1 cellular context compared by ENCODE assay signal in the genomic region with DNA sequence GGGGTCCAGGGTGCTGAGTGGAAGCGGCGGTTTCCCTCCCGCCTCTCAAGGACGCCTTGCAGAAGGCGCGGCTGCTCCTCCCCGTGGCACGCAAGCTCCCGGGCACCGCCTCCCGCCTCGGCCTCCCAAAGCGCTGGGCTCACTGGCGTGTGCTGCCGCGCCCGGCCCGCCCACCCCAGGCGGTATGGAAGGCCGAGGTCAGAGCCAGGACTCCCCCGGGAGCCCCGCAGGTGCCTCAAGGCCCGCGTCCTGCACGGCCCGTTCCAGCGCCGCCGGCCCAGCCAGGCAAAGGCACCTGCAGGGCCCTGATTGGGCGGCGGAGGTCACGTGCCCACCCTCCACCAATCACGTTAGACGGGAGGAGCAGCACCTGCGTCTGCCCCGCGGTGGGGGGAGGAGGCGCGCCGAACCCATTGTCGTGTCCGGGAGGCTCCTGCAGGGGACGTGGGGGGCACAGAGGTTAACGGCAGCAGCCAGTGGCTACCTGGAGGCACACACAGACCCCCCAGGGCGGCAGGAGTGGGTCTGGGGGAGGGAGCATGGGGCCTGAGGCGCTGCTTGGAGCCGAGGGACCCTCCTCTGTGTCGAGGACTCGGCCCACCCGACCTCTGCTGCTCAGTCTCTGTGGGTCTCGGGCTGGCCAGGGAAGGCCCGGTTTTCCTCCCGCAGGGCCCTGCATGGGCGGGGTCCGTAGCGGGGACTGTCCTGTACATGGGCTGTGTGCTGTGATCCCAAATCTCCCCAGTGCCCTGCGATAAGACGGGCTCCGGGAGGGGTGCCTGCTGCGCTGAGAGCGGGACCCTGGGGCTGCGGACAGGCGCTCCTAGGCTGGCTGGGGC.
TF ChIP-seq lines count a peak whose summit lies in the region.

No MANE protein-coding gene starts in this region.

TF ChIP-seq in K562, 482 proteins besides CTCF, POLR2A, EP300 and RAD21 (continued from another document and continues in another):
- TF ChIP-seq, protein P1, sequence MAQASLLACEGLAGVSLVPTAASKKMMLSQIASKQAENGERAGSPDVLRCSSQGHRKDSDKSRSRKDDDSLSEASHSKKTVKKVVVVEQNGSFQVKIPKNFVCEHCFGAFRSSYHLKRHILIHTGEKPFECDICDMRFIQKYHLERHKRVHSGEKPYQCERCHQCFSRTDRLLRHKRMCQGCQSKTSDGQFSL (CRISPR knock-in tag; IDR thresholded peaks at IDR 0.05), result peak; percentile 94
- TF ChIP-seq, protein P1 (tag; IDR thresholded peaks at IDR 0.05), result peak in 1 of 2 experiments; percentile 70; a peak in 2 of 4 replicates
- TF ChIP-seq, protein P2, sequence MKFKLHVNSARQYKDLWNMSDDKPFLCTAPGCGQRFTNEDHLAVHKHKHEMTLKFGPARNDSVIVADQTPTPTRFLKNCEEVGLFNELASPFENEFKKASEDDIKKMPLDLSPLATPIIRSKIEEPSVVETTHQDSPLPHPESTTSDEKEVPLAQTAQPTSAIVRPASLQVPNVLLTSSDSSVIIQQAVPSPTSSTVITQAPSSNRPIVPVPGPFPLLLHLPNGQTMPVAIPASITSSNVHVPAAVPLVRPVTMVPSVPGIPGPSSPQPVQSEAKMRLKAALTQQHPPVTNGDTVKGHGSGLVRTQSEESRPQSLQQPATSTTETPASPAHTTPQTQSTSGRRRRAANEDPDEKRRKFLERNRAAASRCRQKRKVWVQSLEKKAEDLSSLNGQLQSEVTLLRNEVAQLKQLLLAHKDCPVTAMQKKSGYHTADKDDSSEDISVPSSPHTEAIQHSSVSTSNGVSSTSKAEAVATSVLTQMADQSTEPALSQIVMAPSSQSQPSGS (CRISPR knock-in tag; IDR thresholded peaks at IDR 0.05), result no peak
- TF ChIP-seq SMARCB1 (IDR thresholded peaks at IDR 0.05; ENCODE audit: insufficient read length, low read depth) (no peak), POLR2B (IDR thresholded peaks at IDR 0.05; ENCODE audit: low read depth, partially characterized antibody) (peak; percentile 53), ZNF253 (CRISPR knock-in tag; conservative IDR thresholded peaks at IDR 0.05) (no peak), NR4A1 (CRISPR knock-in tag; IDR thresholded peaks at IDR 0.05) (no peak), NR4A1 (tag; IDR thresholded peaks at IDR 0.05) (peak; percentile 60; the same call in 1 of the 2 replicates), SREBF1 (IDR thresholded peaks at IDR 0.05; ENCODE audit: borderline replicate concordance, low read depth, low read length) (no peak), SAFB2 (IDR thresholded peaks at IDR 0.05; ENCODE audit: borderline replicate concordance, low read depth, low read length, severe bottlenecking) (no peak), ZNF212 (CRISPR knock-in tag; IDR thresholded peaks at IDR 0.05) (no peak), ELF2 (CRISPR knock-in tag; IDR thresholded peaks at IDR 0.05) (no peak), YBX1 (IDR thresholded peaks at IDR 0.05) (no peak), NFE2L1 (tag; IDR thresholded peaks at IDR 0.05; ENCODE audit: borderline replicate concordance, low read depth) (no peak), ESRRB (CRISPR knock-in tag; IDR thresholded peaks at IDR 0.05; ENCODE audit: borderline replicate concordance) (no peak), ZNF316 (IDR thresholded peaks at IDR 0.05) (no peak), SMARCC2 (IDR thresholded peaks at IDR 0.05; ENCODE audit: low read depth) (no peak), MEIS2 (IDR thresholded peaks at IDR 0.05; ENCODE audit: partially characterized antibody) (no peak), U2AF2 (optimal IDR thresholded peaks at IDR 0.05; ENCODE audit: low read depth, low read length) (no peak), ZBTB1 (CRISPR knock-in tag; IDR thresholded peaks at IDR 0.05; ENCODE audit: borderline replicate concordance, low read depth) (no peak), MTA3 (IDR thresholded peaks at IDR 0.05; ENCODE audit: borderline replicate concordance) (peak; percentile 85; the same call in 1 of the 2 replicates), ZNF561 (CRISPR knock-in tag; conservative IDR thresholded peaks at IDR 0.05) (no peak), CCNT2 (IDR thresholded peaks at IDR 0.05; ENCODE audit: borderline replicate concordance, extremely low read depth, insufficient read length, low read depth, low read length) (peak; percentile 15), RFX5 (IDR thresholded peaks at IDR 0.05; ENCODE audit: low read depth, low read length) (no peak), TAL1 (IDR thresholded peaks at IDR 0.05) (no peak), ETV5 (CRISPR knock-in tag; IDR thresholded peaks at IDR 0.05; ENCODE audit: low read depth) (no peak), TRIM24 (IDR thresholded peaks at IDR 0.05) (no peak), ZNF589 (CRISPR knock-in tag; IDR thresholded peaks at IDR 0.05; ENCODE audit: low read depth) (no peak), CC2D1A (IDR thresholded peaks at IDR 0.05) (no peak), ZBTB7A (IDR thresholded peaks at IDR 0.05; ENCODE audit: borderline replicate concordance, control insufficient read depth, low read depth, low read length) (peak; percentile 82; the same call in 1 of the 2 replicates), HNRNPL (IDR thresholded peaks at IDR 0.05; ENCODE audit: low read depth, low read length) (no peak; the same call in 1 of the 2 replicates)
- TF ChIP-seq, protein P3, sequence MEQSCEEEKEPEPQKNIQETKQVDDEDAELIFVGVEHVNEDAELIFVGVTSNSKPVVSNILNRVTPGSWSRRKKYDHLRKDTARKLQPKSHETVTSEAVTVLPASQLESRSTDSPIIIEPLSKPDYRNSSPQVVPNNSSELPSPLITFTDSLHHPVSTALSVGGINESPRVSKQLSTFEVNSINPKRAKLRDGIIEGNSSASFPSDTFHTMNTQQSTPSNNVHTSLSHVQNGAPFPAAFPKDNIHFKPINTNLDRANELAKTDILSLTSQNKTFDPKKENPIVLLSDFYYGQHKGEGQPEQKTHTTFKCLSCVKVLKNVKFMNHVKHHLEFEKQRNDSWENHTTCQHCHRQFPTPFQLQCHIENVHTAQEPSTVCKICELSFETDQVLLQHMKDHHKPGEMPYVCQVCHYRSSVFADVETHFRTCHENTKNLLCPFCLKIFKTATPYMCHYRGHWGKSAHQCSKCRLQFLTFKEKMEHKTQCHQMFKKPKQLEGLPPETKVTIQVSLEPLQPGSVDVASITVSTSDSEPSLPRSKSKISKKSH (CRISPR knock-in tag; IDR thresholded peaks at IDR 0.05), result no peak
- TF ChIP-seq, protein P4, sequence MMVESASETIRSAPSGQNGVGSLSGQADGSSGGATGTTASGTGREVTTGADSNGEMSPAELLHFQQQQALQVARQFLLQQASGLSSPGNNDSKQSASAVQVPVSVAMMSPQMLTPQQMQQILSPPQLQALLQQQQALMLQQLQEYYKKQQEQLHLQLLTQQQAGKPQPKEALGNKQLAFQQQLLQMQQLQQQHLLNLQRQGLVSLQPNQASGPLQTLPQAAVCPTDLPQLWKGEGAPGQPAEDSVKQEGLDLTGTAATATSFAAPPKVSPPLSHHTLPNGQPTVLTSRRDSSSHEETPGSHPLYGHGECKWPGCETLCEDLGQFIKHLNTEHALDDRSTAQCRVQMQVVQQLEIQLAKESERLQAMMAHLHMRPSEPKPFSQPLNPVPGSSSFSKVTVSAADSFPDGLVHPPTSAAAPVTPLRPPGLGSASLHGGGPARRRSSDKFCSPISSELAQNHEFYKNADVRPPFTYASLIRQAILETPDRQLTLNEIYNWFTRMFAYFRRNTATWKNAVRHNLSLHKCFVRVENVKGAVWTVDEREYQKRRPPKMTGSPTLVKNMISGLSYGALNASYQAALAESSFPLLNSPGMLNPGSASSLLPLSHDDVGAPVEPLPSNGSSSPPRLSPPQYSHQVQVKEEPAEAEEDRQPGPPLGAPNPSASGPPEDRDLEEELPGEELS (CRISPR knock-in tag; IDR thresholded peaks at IDR 0.05; ENCODE audit: borderline replicate concordance), result no peak
- TF ChIP-seq, protein P5, sequence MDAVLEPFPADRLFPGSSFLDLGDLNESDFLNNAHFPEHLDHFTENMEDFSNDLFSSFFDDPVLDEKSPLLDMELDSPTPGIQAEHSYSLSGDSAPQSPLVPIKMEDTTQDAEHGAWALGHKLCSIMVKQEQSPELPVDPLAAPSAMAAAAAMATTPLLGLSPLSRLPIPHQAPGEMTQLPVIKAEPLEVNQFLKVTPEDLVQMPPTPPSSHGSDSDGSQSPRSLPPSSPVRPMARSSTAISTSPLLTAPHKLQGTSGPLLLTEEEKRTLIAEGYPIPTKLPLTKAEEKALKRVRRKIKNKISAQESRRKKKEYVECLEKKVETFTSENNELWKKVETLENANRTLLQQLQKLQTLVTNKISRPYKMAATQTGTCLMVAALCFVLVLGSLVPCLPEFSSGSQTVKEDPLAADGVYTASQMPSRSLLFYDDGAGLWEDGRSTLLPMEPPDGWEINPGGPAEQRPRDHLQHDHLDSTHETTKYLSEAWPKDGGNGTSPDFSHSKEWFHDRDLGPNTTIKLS (IDR thresholded peaks at IDR 0.05; ENCODE audit: borderline replicate concordance, low read depth), result no peak
- TF ChIP-seq, protein P6, sequence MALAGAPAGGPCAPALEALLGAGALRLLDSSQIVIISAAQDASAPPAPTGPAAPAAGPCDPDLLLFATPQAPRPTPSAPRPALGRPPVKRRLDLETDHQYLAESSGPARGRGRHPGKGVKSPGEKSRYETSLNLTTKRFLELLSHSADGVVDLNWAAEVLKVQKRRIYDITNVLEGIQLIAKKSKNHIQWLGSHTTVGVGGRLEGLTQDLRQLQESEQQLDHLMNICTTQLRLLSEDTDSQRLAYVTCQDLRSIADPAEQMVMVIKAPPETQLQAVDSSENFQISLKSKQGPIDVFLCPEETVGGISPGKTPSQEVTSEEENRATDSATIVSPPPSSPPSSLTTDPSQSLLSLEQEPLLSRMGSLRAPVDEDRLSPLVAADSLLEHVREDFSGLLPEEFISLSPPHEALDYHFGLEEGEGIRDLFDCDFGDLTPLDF (CRISPR knock-in tag; IDR thresholded peaks at IDR 0.05), result no peak
- TF ChIP-seq, protein P7, sequence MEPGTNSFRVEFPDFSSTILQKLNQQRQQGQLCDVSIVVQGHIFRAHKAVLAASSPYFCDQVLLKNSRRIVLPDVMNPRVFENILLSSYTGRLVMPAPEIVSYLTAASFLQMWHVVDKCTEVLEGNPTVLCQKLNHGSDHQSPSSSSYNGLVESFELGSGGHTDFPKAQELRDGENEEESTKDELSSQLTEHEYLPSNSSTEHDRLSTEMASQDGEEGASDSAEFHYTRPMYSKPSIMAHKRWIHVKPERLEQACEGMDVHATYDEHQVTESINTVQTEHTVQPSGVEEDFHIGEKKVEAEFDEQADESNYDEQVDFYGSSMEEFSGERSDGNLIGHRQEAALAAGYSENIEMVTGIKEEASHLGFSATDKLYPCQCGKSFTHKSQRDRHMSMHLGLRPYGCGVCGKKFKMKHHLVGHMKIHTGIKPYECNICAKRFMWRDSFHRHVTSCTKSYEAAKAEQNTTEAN (CRISPR knock-in tag; IDR thresholded peaks at IDR 0.05), result no peak
- TF ChIP-seq, protein P8, sequence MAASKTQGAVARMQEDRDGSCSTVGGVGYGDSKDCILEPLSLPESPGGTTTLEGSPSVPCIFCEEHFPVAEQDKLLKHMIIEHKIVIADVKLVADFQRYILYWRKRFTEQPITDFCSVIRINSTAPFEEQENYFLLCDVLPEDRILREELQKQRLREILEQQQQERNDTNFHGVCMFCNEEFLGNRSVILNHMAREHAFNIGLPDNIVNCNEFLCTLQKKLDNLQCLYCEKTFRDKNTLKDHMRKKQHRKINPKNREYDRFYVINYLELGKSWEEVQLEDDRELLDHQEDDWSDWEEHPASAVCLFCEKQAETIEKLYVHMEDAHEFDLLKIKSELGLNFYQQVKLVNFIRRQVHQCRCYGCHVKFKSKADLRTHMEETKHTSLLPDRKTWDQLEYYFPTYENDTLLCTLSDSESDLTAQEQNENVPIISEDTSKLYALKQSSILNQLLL (CRISPR knock-in tag; IDR thresholded peaks at IDR 0.05; ENCODE audit: borderline replicate concordance), result no peak
- TF ChIP-seq, protein P9, sequence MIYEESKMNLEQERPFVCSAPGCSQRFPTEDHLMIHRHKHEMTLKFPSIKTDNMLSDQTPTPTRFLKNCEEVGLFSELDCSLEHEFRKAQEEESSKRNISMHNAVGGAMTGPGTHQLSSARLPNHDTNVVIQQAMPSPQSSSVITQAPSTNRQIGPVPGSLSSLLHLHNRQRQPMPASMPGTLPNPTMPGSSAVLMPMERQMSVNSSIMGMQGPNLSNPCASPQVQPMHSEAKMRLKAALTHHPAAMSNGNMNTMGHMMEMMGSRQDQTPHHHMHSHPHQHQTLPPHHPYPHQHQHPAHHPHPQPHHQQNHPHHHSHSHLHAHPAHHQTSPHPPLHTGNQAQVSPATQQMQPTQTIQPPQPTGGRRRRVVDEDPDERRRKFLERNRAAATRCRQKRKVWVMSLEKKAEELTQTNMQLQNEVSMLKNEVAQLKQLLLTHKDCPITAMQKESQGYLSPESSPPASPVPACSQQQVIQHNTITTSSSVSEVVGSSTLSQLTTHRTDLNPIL (CRISPR knock-in tag; IDR thresholded peaks at IDR 0.05), result no peak
- TF ChIP-seq, protein P10, sequence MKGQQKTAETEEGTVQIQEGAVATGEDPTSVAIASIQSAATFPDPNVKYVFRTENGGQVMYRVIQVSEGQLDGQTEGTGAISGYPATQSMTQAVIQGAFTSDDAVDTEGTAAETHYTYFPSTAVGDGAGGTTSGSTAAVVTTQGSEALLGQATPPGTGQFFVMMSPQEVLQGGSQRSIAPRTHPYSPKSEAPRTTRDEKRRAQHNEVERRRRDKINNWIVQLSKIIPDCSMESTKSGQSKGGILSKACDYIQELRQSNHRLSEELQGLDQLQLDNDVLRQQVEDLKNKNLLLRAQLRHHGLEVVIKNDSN (CRISPR knock-in tag; IDR thresholded peaks at IDR 0.05), result peak; percentile 100
- TF ChIP-seq, protein P11, sequence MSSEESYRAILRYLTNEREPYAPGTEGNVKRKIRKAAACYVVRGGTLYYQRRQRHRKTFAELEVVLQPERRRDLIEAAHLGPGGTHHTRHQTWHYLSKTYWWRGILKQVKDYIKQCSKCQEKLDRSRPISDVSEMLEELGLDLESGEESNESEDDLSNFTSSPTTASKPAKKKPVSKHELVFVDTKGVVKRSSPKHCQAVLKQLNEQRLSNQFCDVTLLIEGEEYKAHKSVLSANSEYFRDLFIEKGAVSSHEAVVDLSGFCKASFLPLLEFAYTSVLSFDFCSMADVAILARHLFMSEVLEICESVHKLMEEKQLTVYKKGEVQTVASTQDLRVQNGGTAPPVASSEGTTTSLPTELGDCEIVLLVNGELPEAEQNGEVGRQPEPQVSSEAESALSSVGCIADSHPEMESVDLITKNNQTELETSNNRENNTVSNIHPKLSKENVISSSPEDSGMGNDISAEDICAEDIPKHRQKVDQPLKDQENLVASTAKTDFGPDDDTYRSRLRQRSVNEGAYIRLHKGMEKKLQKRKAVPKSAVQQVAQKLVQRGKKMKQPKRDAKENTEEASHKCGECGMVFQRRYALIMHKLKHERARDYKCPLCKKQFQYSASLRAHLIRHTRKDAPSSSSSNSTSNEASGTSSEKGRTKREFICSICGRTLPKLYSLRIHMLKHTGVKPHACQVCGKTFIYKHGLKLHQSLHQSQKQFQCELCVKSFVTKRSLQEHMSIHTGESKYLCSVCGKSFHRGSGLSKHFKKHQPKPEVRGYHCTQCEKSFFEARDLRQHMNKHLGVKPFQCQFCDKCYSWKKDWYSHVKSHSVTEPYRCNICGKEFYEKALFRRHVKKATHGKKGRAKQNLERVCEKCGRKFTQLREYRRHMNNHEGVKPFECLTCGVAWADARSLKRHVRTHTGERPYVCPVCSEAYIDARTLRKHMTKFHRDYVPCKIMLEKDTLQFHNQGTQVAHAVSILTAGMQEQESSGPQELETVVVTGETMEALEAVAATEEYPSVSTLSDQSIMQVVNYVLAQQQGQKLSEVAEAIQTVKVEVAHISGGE (CRISPR knock-in tag; IDR thresholded peaks at IDR 0.05), result peak in 1 of 3 experiments; percentile 20; a peak in 1 of 6 replicates
